Comparison of ENCODE assay signal across 8 cellular contexts in genomic region chr11:36509694-36510566, GRCh38. TPM values are rescaled to one million over a fixed set of nuclear protein-coding genes. Genes with fewer than 3 reads are reported as not detected.
A peak's percentile ranks its signal among the peaks of the same experiment; 100 is the strongest.
DNase-seq lines count a peak whose midpoint lies in the region; ATAC-seq, FAIRE-seq and TF ChIP-seq lines count a peak whose summit lies in the region.

TRAF6 (minus strand) TSS chr11:36510272; CDS start chr11:36501515, 8,757 bp downstream.

- H3K4me3 Mint-ChIP-seq in central memory CD8-positive, alpha-beta T cell, result peak within 1 kb of the TSS; percentile 95

- ATAC-seq in GM18870 (IDR thresholded peaks at IDR 0.05; ENCODE audit: unreplicated experiment), result peak; percentile 87
- ATAC-seq in HG03108 (IDR thresholded peaks at IDR 0.05; ENCODE audit: unreplicated experiment), result peak; percentile 98
- peak; percentile 95 to 96 for ATAC-seq in activated CD4-positive, CD25-positive, alpha-beta regulatory T cell treated with anti-CD3 and anti-CD28 coated beads, Interleukin-2, amount 50 U/mL, for 24 hours
- ATAC-seq in central memory CD8-positive, alpha-beta T cell (replicated peaks; ENCODE audit: extremely low read depth, poor library complexity, severe bottlenecking), result peak; percentile 91

- peaks cover 34% of the 10 kb centered on the region for H3K4me1 Mint-ChIP-seq in central memory CD8-positive, alpha-beta T cell

- DNase-seq in AG09309 (ENCODE audit: low read depth) (peak; percentile 21), NCI-H2227 (lab: John Stamatoyannopoulos, UW; ENCODE audit: unreplicated experiment) (peak; percentile 91), kidney (peak; percentile 96)
- peak; percentile 76 to 91 for DNase-seq in central memory CD8-positive, alpha-beta T cell (ENCODE audit: low spot score in 2 of 2)
- DNase-seq in stimulated activated CD4-positive, alpha-beta T cell treated with anti-CD3 and anti-CD28 coated beads, Interleukin-15, amount 100 ng/mL, for 24 hours, result peak; percentile 95

- no peaks in the 10 kb centered on the region for H3K9me3 Mint-ChIP-seq in central memory CD8-positive, alpha-beta T cell

- H3K4me1 ChIP-seq in kidney (ENCODE audit: control insufficient read depth in 1 of 2, insufficient read depth in 1 of 2, low read depth in 1 of 2, low read length in 2 of 2), result peaks cover 5% of the 10 kb centered on the region in 2 donors

- H3K27ac ChIP-seq in kidney (ENCODE audit: low read depth in 2 of 2, low read length in 2 of 2), result peak within 1 kb of the TSS; percentile 93 to 97

- intact Hi-C loops in kidney (cut with DNase I), result no loop called here

- FAIRE-seq in kidney (lab: Jason Lieb, UNC), result no peak

- H3K36me3 Mint-ChIP-seq in central memory CD8-positive, alpha-beta T cell (ENCODE audit: insufficient read depth), result peaks cover 10% of the 10 kb centered on the region

- peaks cover 22% of the 10 kb centered on the region for H3K27me3 Mint-ChIP-seq in central memory CD8-positive, alpha-beta T cell

- peak within 1 kb of the TSS; percentile 74 to 95 for H3K9ac ChIP-seq in kidney (ENCODE audit: low read length in 2 of 2)

- TF ChIP-seq CTCF in AG09309 (IDR thresholded peaks at IDR 0.05; ENCODE audit: control insufficient read depth, insufficient read depth, low read depth, low read length, missing control alignments) (peak; percentile 79), kidney (IDR thresholded peaks at IDR 0.05; ENCODE audit: borderline replicate concordance, extremely low read depth, insufficient read depth) (peak; percentile 74)

- no peaks in the 10 kb centered on the region for H3K36me3 ChIP-seq in kidney (ENCODE audit: control insufficient read depth in 1 of 2, insufficient read depth in 2 of 2, low read length in 2 of 2)

- H3K4me3 ChIP-seq in AG09309 (ENCODE audit: control insufficient read depth, low read depth, low read length) (peak within 1 kb of the TSS; percentile 79), kidney (ENCODE audit: low read length in 2 of 2) (peak within 1 kb of the TSS; percentile 80 to 98)

- H3K27ac Mint-ChIP-seq in central memory CD8-positive, alpha-beta T cell (ENCODE audit: low read depth), result peak within 1 kb of the TSS; percentile 98

- H3K9me3 ChIP-seq in kidney (ENCODE audit: control insufficient read depth in 1 of 2, low read length in 2 of 2), result no peaks in the 10 kb centered on the region

RNA-seq across cellular contexts. Expression of gene TRAF6, which starts in this region (rescaled TPM):
- 16.5 TPM for total RNA-seq in kidney
- 4.0 TPM for polyA plus RNA-seq in kidney (ENCODE audit: insufficient read depth, low read depth, low replicate concordance)

Comparison
In these comparisons a context has a peak if more than half of its experiments do, and no peak if none do; other contexts are left out.
1. Peak in every context shown above with its lines: DNase-seq, ATAC-seq, H3K4me3 ChIP-seq and H3K27ac ChIP-seq.
2. DNase-seq: peak in every context shown above with its lines; median percentile 96 in kidney; 95 in stimulated activated CD4-positive, alpha-beta T cell treated with anti-CD3 and anti-CD28 coated beads, Interleukin-15, amount 100 ng/mL, for 24 hours; 91 in NCI-H2227; 84 in central memory CD8-positive, alpha-beta T cell; 21 in AG09309.